In genomic region chr9:94065535-94065961, GRCh38 we compare ENCODE assay signal across 1 cellular context.
TF ChIP-seq lines count a peak whose summit lies in the region.

No MANE protein-coding gene starts in this region.

TF ChIP-seq in WTC11, 78 proteins besides CTCF, POLR2A, EP300 and RAD21 (continued from another document):
- TF ChIP-seq ARID4B (CRISPR knock-in tag; IDR thresholded peaks at IDR 0.05; ENCODE audit: borderline replicate concordance): no peak
- no peak for TF ChIP-seq OVOL2 (CRISPR knock-in tag; IDR thresholded peaks at IDR 0.05; ENCODE audit: borderline replicate concordance)
TF ChIP-seq in WTC11: peak in this region for 0.
